In genomic region chr1:61375082-61375880, GRCh38 we compare ENCODE assay signal across 22 cellular contexts.
A peak's percentile ranks its signal among the peaks of the same experiment; 100 is the strongest.
DNase-seq lines count a peak whose midpoint lies in the region; ATAC-seq, FAIRE-seq and TF ChIP-seq lines count a peak whose summit lies in the region.
"Had no signal": no experiment of that assay in that cellular context is flagged by ENCODE, and none has a peak within 500 bp of the region (broad histone marks: within the 10 kb centered on the region; RNA-seq: fewer than 3 reads in every experiment).

No MANE protein-coding gene starts in this region.

- CTCF ChIA-PET in K562 (lab: Yijun Ruan, JAX; ENCODE audit: low intra/inter-chr PET ratio) = no interaction called here
- CTCF ChIA-PET in activated naive CD4-positive, alpha-beta T cell treated with anti-CD3 and anti-CD28 coated beads, Interleukin-2, amount 10 ng/mL, durations not matched to agents 7 days and 5 days (lab: Charles Lee) = no interaction called here

- H2AFZ ChIP-seq in K562 (ENCODE audit: low read depth, low read length) (no peak overlapping the region), neural progenitor cell (replicated peaks) (no peak overlapping the region), osteoblast (ENCODE audit: low read length) (no peak overlapping the region)
- H2AFZ ChIP-seq: GM23338 had no signal

- H3K9me3 ChIP-seq in K562 (replicated peaks; ENCODE audit: control insufficient read depth, insufficient read depth, low read depth, low read length) (no peaks in the 10 kb centered on the region), neural progenitor cell (ENCODE audit: low read depth) (no peaks in the 10 kb centered on the region), osteoblast (ENCODE audit: low read depth, low read length) (no peaks in the 10 kb centered on the region)
- H3K9me3 ChIP-seq: BE2C had no signal

- 88% methylated on average over 3 of the region's 3 CpGs for WGBS in K562 (ENCODE audit: insufficient coverage, low coverage, missing lambda C conversion rate)

- ATAC-seq in K562 = no peak; the same call in 2 of the 3 replicates
- peak; percentile 79 for ATAC-seq in foreskin keratinocyte
- ATAC-seq: GM23338, HCT116 had no signal

- POLR2A ChIA-PET in K562 (lab: Yijun Ruan, JAX) = interaction anchor here (1.0 to 1.2 kb wide), 2 partner anchors 17 to 108 kb away, joined by 3 read pairs; no protein-coding TSS in a partner anchor

- H3K27me3 Mint-ChIP-seq in neural progenitor cell (ENCODE audit: insufficient read depth, low read depth) = peaks cover 4% of the 10 kb centered on the region
- no peaks in the 10 kb centered on the region for H3K27me3 Mint-ChIP-seq in activated naive CD4-positive, alpha-beta T cell treated with anti-CD3 and anti-CD28 coated beads, Interleukin-2, amount 10 ng/mL, durations not matched to agents 7 days and 5 days
- H3K27me3 Mint-ChIP-seq: CD8-positive, alpha-beta memory T cell had no signal

- peaks cover 40% of the 10 kb centered on the region for H3K4me1 Mint-ChIP-seq in neural progenitor cell
- H3K4me1 Mint-ChIP-seq in activated naive CD4-positive, alpha-beta T cell treated with anti-CD3 and anti-CD28 coated beads, Interleukin-2, amount 10 ng/mL, durations not matched to agents 7 days and 5 days = no peaks in the 10 kb centered on the region
- H3K4me1 Mint-ChIP-seq: CD4-positive, CD25-positive, alpha-beta regulatory T cell; CD8-positive, alpha-beta memory T cell; GM23338 had no signal

- H3K36me3 ChIP-seq in K562 (ENCODE audit: control insufficient read depth, insufficient read depth, low read length) (peaks cover 4% of the 10 kb centered on the region; the same call in 1 of the 3 replicates), neural progenitor cell (no peaks in the 10 kb centered on the region), osteoblast (ENCODE audit: insufficient read depth, low read length) (no peaks in the 10 kb centered on the region)
- H3K36me3 ChIP-seq: BE2C had no signal

- H3K9ac ChIP-seq in K562 (ENCODE audit: insufficient read depth in 1 of 2, low read depth in 2 of 2, low read length in 2 of 2) (no peak overlapping the region), neural progenitor cell (no peak overlapping the region)

- H4K20me1 ChIP-seq in K562 (replicated peaks; ENCODE audit: control insufficient read depth, insufficient read depth, low read length) (no peaks in the 10 kb centered on the region), neural progenitor cell (ENCODE audit: low read depth) (no peaks in the 10 kb centered on the region), osteoblast (ENCODE audit: insufficient read depth, low read length) (no peaks in the 10 kb centered on the region)

- H3K36me3 Mint-ChIP-seq in neural progenitor cell = peaks cover 4% of the 10 kb centered on the region
- no peaks in the 10 kb centered on the region for H3K36me3 Mint-ChIP-seq in activated naive CD4-positive, alpha-beta T cell treated with anti-CD3 and anti-CD28 coated beads, Interleukin-2, amount 10 ng/mL, durations not matched to agents 7 days and 5 days
- H3K36me3 Mint-ChIP-seq: CD4-positive, CD25-positive, alpha-beta regulatory T cell had no signal

- in situ Hi-C loops in K562 (cut with MboI) = no loop called here

- no peak for FAIRE-seq in K562 (lab: Jason Lieb, UNC)
- FAIRE-seq: A204.1, GM12892, GM18507, H54 had no signal

- TF ChIP-seq POLR2A in K562 (conservative IDR thresholded peaks at IDR 0.05) = no peak

- H3K4me3 ChIP-seq in K562 (no peak overlapping the region), neural progenitor cell (no peak overlapping the region), osteoblast (ENCODE audit: insufficient read depth, low read length) (no peak overlapping the region)
- H3K4me3 ChIP-seq: GM23338 had no signal

- H3K79me2 ChIP-seq in K562 (ENCODE audit: control insufficient read depth, insufficient read depth, low read length) (no peaks in the 10 kb centered on the region), neural progenitor cell (ENCODE audit: low read depth) (no peaks in the 10 kb centered on the region), osteoblast (ENCODE audit: insufficient read depth, low read length) (no peaks in the 10 kb centered on the region)

- peaks cover 0 to 5% of the 10 kb centered on the region in 2 experiments; a peak in 3 of 5 replicates for H3K4me1 ChIP-seq in K562 (replicated peaks in 1 of 2; ENCODE audit: control insufficient read depth in 2 of 2, insufficient read depth in 2 of 2, low read length in 2 of 2)
- H3K4me1 ChIP-seq in foreskin keratinocyte = peaks cover 18% of the 10 kb centered on the region
- H3K4me1 ChIP-seq in neural progenitor cell = peaks cover 10% of the 10 kb centered on the region
- no peaks in the 10 kb centered on the region for H3K4me1 ChIP-seq in osteoblast (ENCODE audit: insufficient read depth, low read length)
- H3K4me1 ChIP-seq: BE2C had no signal

- no peak for TF ChIP-seq EP300 in K562 (IDR thresholded peaks at IDR 0.05; ENCODE audit: low read length)

- TF ChIP-seq RAD21 in K562 (CRISPR knock-in tag; conservative IDR thresholded peaks at IDR 0.05 in 1 of 2, IDR thresholded peaks at IDR 0.05 in 1 of 2) = no peak

- intact Hi-C loops in K562 (cut with micrococcal nuclease) = no loop called here

- no peak overlapping the region for H3K4me3 Mint-ChIP-seq in neural progenitor cell
- no peak overlapping the region for H3K4me3 Mint-ChIP-seq in activated naive CD4-positive, alpha-beta T cell treated with anti-CD3 and anti-CD28 coated beads, Interleukin-2, amount 10 ng/mL, durations not matched to agents 7 days and 5 days
- H3K4me3 Mint-ChIP-seq: CD4-positive, CD25-positive, alpha-beta regulatory T cell; CD8-positive, alpha-beta memory T cell; GM23338; HFFc6 had no signal

- no peaks in the 10 kb centered on the region for H3K9me3 Mint-ChIP-seq in neural progenitor cell
- H3K9me3 Mint-ChIP-seq in activated naive CD4-positive, alpha-beta T cell treated with anti-CD3 and anti-CD28 coated beads, Interleukin-2, amount 10 ng/mL, durations not matched to agents 7 days and 5 days = no peaks in the 10 kb centered on the region
- H3K9me3 Mint-ChIP-seq: CD8-positive, alpha-beta memory T cell; GM23338; HFFc6 had no signal

- no peak overlapping the region for H3K27ac ChIP-seq in K562 (ENCODE audit: extremely low read depth, low read depth, low read length)
- no peak overlapping the region for H3K27ac ChIP-seq in foreskin keratinocyte
- H3K27ac ChIP-seq in neural progenitor cell = no peak overlapping the region
- H3K27ac ChIP-seq in osteoblast (ENCODE audit: low read depth, low read length) = no peak overlapping the region
- H3K27ac ChIP-seq: HL-60 had no signal

- H3K9me1 ChIP-seq in K562 (ENCODE audit: control insufficient read depth, insufficient read depth, low read length) = no peaks in the 10 kb centered on the region

- peak; percentile 4 for DNase-seq in EL
- no peak for DNase-seq in K562 (ENCODE audit: extremely low read depth in 1 of 4, low spot score in 3 of 4)
- DNase-seq in foreskin keratinocyte = peak; percentile 22 to 64
- no peak for DNase-seq in neural progenitor cell (ENCODE audit: low spot score)
- DNase-seq in NCI-H524 (lab: John Stamatoyannopoulos, UW) = no peak
- DNase-seq in osteoblast (ENCODE audit: insufficient read length, low spot score, missing footprints) = no peak
- DNase-seq in activated naive CD4-positive, alpha-beta T cell treated with anti-CD3 and anti-CD28 coated beads, Interleukin-2, amount 10 ng/mL, durations not matched to agents 7 days and 5 days = no peak
- DNase-seq: ACHN; BE2C; C1 segment of cervical spinal cord; CD4-positive, CD25-positive, alpha-beta regulatory T cell; CD8-positive, alpha-beta memory T cell; COR-L47; GDM1; HFFc6 had no signal

- H3K27me3 ChIP-seq in K562 (ENCODE audit: control insufficient read depth in 2 of 2, insufficient read depth in 2 of 2, low read length in 2 of 2) = no peaks in the 10 kb centered on the region
- H3K27me3 ChIP-seq in foreskin keratinocyte = no peaks in the 10 kb centered on the region
- no peaks in the 10 kb centered on the region for H3K27me3 ChIP-seq in neural progenitor cell
- H3K27me3 ChIP-seq in osteoblast (ENCODE audit: insufficient read depth, low read length) = no peaks in the 10 kb centered on the region
- H3K27me3 ChIP-seq: BE2C had no signal

- peak overlapping the region; percentile 16 for H3K27ac Mint-ChIP-seq in neural progenitor cell
- H3K27ac Mint-ChIP-seq in activated naive CD4-positive, alpha-beta T cell treated with anti-CD3 and anti-CD28 coated beads, Interleukin-2, amount 10 ng/mL, durations not matched to agents 7 days and 5 days = no peak overlapping the region
- H3K27ac Mint-ChIP-seq: CD4-positive, CD25-positive, alpha-beta regulatory T cell; CD8-positive, alpha-beta memory T cell; GM23338; HFFc6 had no signal

- no TSS peak for BruUV-seq in K562 (replicated peaks; lab: Mats Ljungman, UMichigan)

- no peak for TF ChIP-seq CTCF in K562 (IDR thresholded peaks at IDR 0.05 in 2 of 3, conservative IDR thresholded peaks at IDR 0.05 in 1 of 3; ENCODE audit: insufficient read depth in 2 of 3, low read depth in 1 of 3, low read length in 3 of 3)
- no peak for TF ChIP-seq CTCF in foreskin keratinocyte (conservative IDR thresholded peaks at IDR 0.05)
- TF ChIP-seq CTCF in neural progenitor cell (IDR thresholded peaks at IDR 0.05) = no peak
- no peak for TF ChIP-seq CTCF in osteoblast (IDR thresholded peaks at IDR 0.05; ENCODE audit: extremely low read depth, low read depth, low read length)

- no peaks in the 10 kb centered on the region for H3F3A ChIP-seq in neural progenitor cell (ENCODE audit: low read depth)

- no peak overlapping the region for H3K4me2 ChIP-seq in K562 (ENCODE audit: insufficient read depth, low read length)
- no peak overlapping the region for H3K4me2 ChIP-seq in neural progenitor cell
- no peak overlapping the region for H3K4me2 ChIP-seq in osteoblast (ENCODE audit: insufficient read depth, low read length)
- H3K4me2 ChIP-seq: GM23338 had no signal

TF ChIP-seq in K562, 482 proteins besides CTCF, POLR2A, EP300 and RAD21 (continues in another document):
- peak; percentile 79 for TF ChIP-seq MAFG (tag; conservative IDR thresholded peaks at IDR 0.05)

Comparison
In these comparisons a context has a peak if more than half of its experiments do, and no peak if none do; other contexts are left out.
1. DNase-seq: peak in EL (single experiment) and foreskin keratinocyte (2 of 2); none in K562 (0 of 4), neural progenitor cell (single experiment), NCI-H524 (0 of 2), osteoblast (single experiment) and activated naive CD4-positive, alpha-beta T cell treated with anti-CD3 and anti-CD28 coated beads, Interleukin-2, amount 10 ng/mL, durations not matched to agents 7 days and 5 days (single experiment).